ENCODE assay signal across 26 cellular contexts in the genomic region with DNA sequence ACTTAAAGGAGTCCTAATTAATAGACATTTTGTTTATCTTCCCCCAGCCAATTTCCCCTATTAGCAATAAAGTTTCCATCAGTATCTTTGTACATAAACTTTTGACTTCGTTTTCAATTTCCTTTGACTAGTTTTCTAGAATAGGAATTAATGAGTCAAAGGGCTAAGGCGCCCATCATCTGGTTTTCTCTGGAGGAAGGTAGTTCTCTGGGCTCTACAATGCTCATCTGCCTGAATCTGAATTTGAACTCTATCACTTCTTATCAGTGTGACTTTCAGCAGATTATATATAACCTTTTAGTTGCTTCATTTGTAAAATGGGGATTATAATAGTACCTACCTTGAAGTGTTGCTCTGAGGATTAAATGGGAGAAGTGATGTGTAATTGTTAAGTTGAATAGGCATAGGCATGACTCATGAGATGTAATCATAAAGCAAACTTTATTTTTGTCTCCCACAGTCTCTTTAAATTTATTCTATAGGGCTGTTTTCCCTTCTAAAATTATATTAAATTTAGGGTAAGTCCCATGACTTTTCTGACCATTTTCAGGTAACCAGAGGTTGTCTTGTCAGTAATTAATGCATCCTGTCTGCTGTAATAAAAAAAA. TPM values are rescaled to one million over a fixed set of nuclear protein-coding genes. Genes with fewer than 3 reads are reported as not detected.
A peak's percentile ranks its signal among the peaks of the same experiment; 100 is the strongest.
DNase-seq lines count a peak whose midpoint lies in the region; ATAC-seq, FAIRE-seq and TF ChIP-seq lines count a peak whose summit lies in the region.
"Had no signal": no experiment of that assay in that cellular context is flagged by ENCODE, and none has a peak within 500 bp of the region (broad histone marks: within the 10 kb centered on the region; RNA-seq: fewer than 3 reads in every experiment).

No MANE protein-coding gene starts in this region.

- H3K27ac ChIP-seq in A549 (no peak overlapping the region), RWPE2 (ENCODE audit: poor library complexity, severe bottlenecking) (no peak overlapping the region)
- H3K27ac ChIP-seq: 22Rv1, KMS-11, RWPE1 had no signal

- no peaks in the 10 kb centered on the region for H3K9me3 ChIP-seq in A549
- no peaks in the 10 kb centered on the region for H3K9me3 ChIP-seq in RWPE2 (ENCODE audit: severe bottlenecking)
- H3K9me3 ChIP-seq: BE2C had no signal

- POLR2A ChIA-PET in A549 (lab: Yijun Ruan, JAX), result no interaction called here

- peaks cover 43% of the 10 kb centered on the region for H3K27me3 Mint-ChIP-seq in mesothelial cell of epicardium (ENCODE audit: low read depth)

- TF ChIP-seq EP300 in A549 (IDR thresholded peaks at IDR 0.05), result no peak

- TF ChIP-seq RAD21 in A549 (conservative IDR thresholded peaks at IDR 0.05 in 1 of 2, IDR thresholded peaks at IDR 0.05 in 1 of 2), result no peak

- H3K4me1 ChIP-seq in A549 (0 out of 3 replicates have a peak, but pooled peaks cover 4% of the 10 kb centered on the region), RWPE2 (ENCODE audit: insufficient read depth, poor library complexity, severe bottlenecking) (no peaks in the 10 kb centered on the region)

- CTCF ChIA-PET in A549 (lab: Yijun Ruan, JAX), result interaction anchor here (1.3 kb wide), 1 partner anchor 18 kb away, joined by 4 read pairs; no protein-coding TSS in a partner anchor

- no peak for TF ChIP-seq POLR2A in A549 (IDR thresholded peaks at IDR 0.05; ENCODE audit: low read length)

- no peak for TF ChIP-seq CTCF in A549 (IDR thresholded peaks at IDR 0.05)
- no peak for TF ChIP-seq CTCF in RWPE2 (IDR thresholded peaks at IDR 0.05; ENCODE audit: poor library complexity, severe bottlenecking)
- TF ChIP-seq CTCF in bronchial epithelial cell (IDR thresholded peaks at IDR 0.05; ENCODE audit: insufficient read depth, low read length, severe bottlenecking), result no peak
- no peak for TF ChIP-seq CTCF in mesothelial cell of epicardium (IDR thresholded peaks at IDR 0.05; ENCODE audit: unreplicated experiment)

- DNase-seq in activated CD4-positive, CD25-positive, alpha-beta regulatory T cell treated with anti-CD3 and anti-CD28 coated beads, Interleukin-2, amount 50 U/mL, for 72 hours, result no peak
- DNase-seq in A549 (ENCODE audit: low read depth in 1 of 2, low spot score in 1 of 2), result no peak
- DNase-seq in RWPE2 (ENCODE audit: low spot score), result no peak
- DNase-seq in bronchial epithelial cell (ENCODE audit: low read depth), result peak; percentile 52
- no peak for DNase-seq in NCI-H2029 (lab: John Stamatoyannopoulos, UW)
- no peak for DNase-seq in mesothelial cell of epicardium (ENCODE audit: low spot score in 2 of 2, unreplicated experiment in 2 of 2)
- DNase-seq: ACHN, BE2C, DMS 273 treated with DMSO at 0.1 percent for 48 hours, DMS79, EL, MM.1S, NCI-H2029 treated with DMSO at 0.1 percent for 48 hours, NCI-H446 treated with DMSO at 0.1 percent for 48 hours, NCI-H526 treated with DMSO at 0.1 percent for 48 hours, SHP77 treated with DMSO at 0.1 percent for 48 hours had no signal

- 31% methylated on average over 2 of the region's 2 CpGs for WGBS in A549 (ENCODE audit: missing lambda C conversion rate)

- H3K27me3 ChIP-seq in RWPE2 (ENCODE audit: insufficient read depth, poor library complexity, severe bottlenecking) (no peaks in the 10 kb centered on the region), bronchial epithelial cell (ENCODE audit: control insufficient read depth, insufficient read depth, low read length) (peaks cover 10% of the 10 kb centered on the region)
- H3K27me3 ChIP-seq: BE2C had no signal

- H3K27ac Mint-ChIP-seq in mesothelial cell of epicardium, result no peak overlapping the region
- H3K27ac Mint-ChIP-seq: CD14-positive monocyte had no signal

- H3K36me3 ChIP-seq in RWPE2 (ENCODE audit: low read depth) (no peaks in the 10 kb centered on the region), bronchial epithelial cell (ENCODE audit: control insufficient read depth, insufficient read depth, low read length) (no peaks in the 10 kb centered on the region)
- H3K36me3 ChIP-seq: BE2C had no signal

- H3K4me3 ChIP-seq in A549, result no peak overlapping the region
- no peak overlapping the region for H3K4me3 ChIP-seq in RWPE2 (ENCODE audit: severe bottlenecking)
- H3K4me3 ChIP-seq in bronchial epithelial cell (ENCODE audit: low read depth, low read length), result no peak overlapping the region

- H3K36me3 Mint-ChIP-seq in mesothelial cell of epicardium, result no peaks in the 10 kb centered on the region
- H3K36me3 Mint-ChIP-seq: CD14-positive monocyte had no signal

- peaks cover 5% of the 10 kb centered on the region for H3K4me1 Mint-ChIP-seq in mesothelial cell of epicardium
- H3K4me1 Mint-ChIP-seq: CD14-positive monocyte; CD8-positive, alpha-beta memory T cell had no signal

- no peak overlapping the region for H3K4me3 Mint-ChIP-seq in mesothelial cell of epicardium
- H3K4me3 Mint-ChIP-seq: CD14-positive monocyte; CD8-positive, alpha-beta memory T cell had no signal

- no peak overlapping the region for H3K4me2 ChIP-seq in A549
- H3K4me2 ChIP-seq: KMS-11 had no signal

- H3K9me3 Mint-ChIP-seq in mesothelial cell of epicardium, result no peaks in the 10 kb centered on the region

- FAIRE-seq in A549 (lab: Jason Lieb, UNC) (no peak), bronchial epithelial cell (lab: Jason Lieb, UNC) (no peak)
- FAIRE-seq: GM12892, H54 had no signal

- ATAC-seq in activated CD4-positive, CD25-positive, alpha-beta regulatory T cell treated with anti-CD3 and anti-CD28 coated beads, Interleukin-2, amount 50 U/mL, for 24 hours, result peak; percentile 31 to 57
- ATAC-seq in A549, result no peak
- ATAC-seq in RWPE2 (ENCODE audit: low read depth), result 0 out of 3 replicates have a peak, but pooled peaks have one; percentile 50
- no peak for ATAC-seq in HG02870 (IDR thresholded peaks at IDR 0.05; ENCODE audit: unreplicated experiment)
- ATAC-seq: Panc1 had no signal

TF ChIP-seq in A549, 52 proteins besides CTCF, POLR2A, EP300 and RAD21:
- TF ChIP-seq FOSL2 (IDR thresholded peaks at IDR 0.05) (no peak), FOSL2 (CRISPR knock-in tag; IDR thresholded peaks at IDR 0.05) (peak; percentile 9; the same call in 1 of the 2 replicates), E2F6 (IDR thresholded peaks at IDR 0.05; ENCODE audit: borderline replicate concordance, low read depth) (no peak), KDM5A (IDR thresholded peaks at IDR 0.05) (no peak), ZFP36 (IDR thresholded peaks at IDR 0.05; ENCODE audit: borderline replicate concordance, partially characterized antibody) (no peak)

RNA-seq across cellular contexts. Expression of gene TUB, which starts 5.8 kb away (rescaled TPM):
- polyA plus RNA-seq in A549 (2011; rRNA removed) (11.3 and 11.7 TPM in 2 replicates), A549 (2017; fragmentation: RNase III; extraction: RNeasy Plus Mini Kit Qiagen cat#74134 plus additional on column Dnase treatment) (12.5 to 13.2 TPM (median 12.8 TPM) in 3 replicates)
- polyA plus RNA-seq in A549 (2012; cell fraction: cytosol; rRNA removed), result 7.8 and 10.0 TPM in 2 replicates
- polyA plus RNA-seq in A549 (2012; cell fraction: nucleus; rRNA removed), result 11.7 and 17.0 TPM in 2 replicates
- 12.6 and 14.5 TPM in 2 replicates for polyA minus RNA-seq in A549 (2011; rRNA and poly(A)+ RNA removed)
- total RNA-seq in bronchial epithelial cell (0.13 and 0.26 TPM in 2 replicates), mesothelial cell of epicardium (51.7 to 53.4 TPM (median 52.8 TPM) in 3 replicates)
- polyA plus RNA-seq: CD14-positive monocyte; CD8-positive, alpha-beta memory T cell had no signal

Comparison
In these comparisons a context has a peak if more than half of its experiments do, and no peak if none do; other contexts are left out.
1. ATAC-seq: peak in activated CD4-positive, CD25-positive, alpha-beta regulatory T cell treated with anti-CD3 and anti-CD28 coated beads, Interleukin-2, amount 50 U/mL, for 24 hours (2 of 2) and RWPE2 (single experiment); none in A549 (0 of 2) and HG02870 (single experiment).
2. RNA of gene TUB, which starts 5.8 kb away (total RNA-seq): 51.7 to 53.4 TPM in mesothelial cell of epicardium; 0.13 to 0.26 TPM in bronchial epithelial cell; every median in the first group is over 10 times any median in the second.